ENCODE assay signal across 1 cellular context in genomic region chr15:78993931-78994530, GRCh38.
A peak's percentile ranks its signal among the peaks of the same experiment; 100 is the strongest.
TF ChIP-seq lines count a peak whose summit lies in the region.

No MANE protein-coding gene starts in this region.

TF ChIP-seq in HepG2, 621 proteins besides CTCF, POLR2A, EP300 and RAD21 (continued from another document and continues in another):
- TF ChIP-seq ZSCAN9 (CRISPR knock-in tag; IDR thresholded peaks at IDR 0.05; ENCODE audit: borderline replicate concordance), result peak; percentile 78; the same call in 1 of the 2 replicates
- TF ChIP-seq ZKSCAN1 (IDR thresholded peaks at IDR 0.05; ENCODE audit: low read length), result no peak
- peak; percentile 79 for TF ChIP-seq THAP11 (CRISPR knock-in tag; IDR thresholded peaks at IDR 0.05)
- TF ChIP-seq GFI1 (CRISPR knock-in tag; IDR thresholded peaks at IDR 0.05; ENCODE audit: borderline replicate concordance), result peak; percentile 97
- peak; percentile 74; the same call in 1 of the 2 replicates for TF ChIP-seq ZNF724P (CRISPR knock-in tag; IDR thresholded peaks at IDR 0.05; ENCODE audit: borderline replicate concordance)
- peak; percentile 93 for TF ChIP-seq DPF2 (CRISPR knock-in tag; IDR thresholded peaks at IDR 0.05; ENCODE audit: borderline replicate concordance, low read depth)
- TF ChIP-seq POLR2AphosphoS2 (IDR thresholded peaks at IDR 0.05; ENCODE audit: low read depth, low read length), result peak; percentile 67; the same call in 1 of the 2 replicates
- TF ChIP-seq NFKBIZ (CRISPR knock-in tag; IDR thresholded peaks at IDR 0.05), result peak; percentile 96
- peak; percentile 90 for TF ChIP-seq UBTF (CRISPR knock-in tag; IDR thresholded peaks at IDR 0.05)
- peak; percentile 69; the same call in 1 of the 2 replicates for TF ChIP-seq NKX3-1 (CRISPR knock-in tag; IDR thresholded peaks at IDR 0.05)
- peak; percentile 99 for TF ChIP-seq NCOA2 (CRISPR knock-in tag; IDR thresholded peaks at IDR 0.05)
- peak; percentile 64; the same call in 1 of the 2 replicates for TF ChIP-seq KDM4B (CRISPR knock-in tag; IDR thresholded peaks at IDR 0.05)
- TF ChIP-seq ZNF777 (CRISPR knock-in tag; IDR thresholded peaks at IDR 0.05), result peak; percentile 36; the same call in 1 of the 2 replicates
- TF ChIP-seq HDAC1 (CRISPR knock-in tag; IDR thresholded peaks at IDR 0.05), result peak; percentile 96
- TF ChIP-seq, protein P1, sequence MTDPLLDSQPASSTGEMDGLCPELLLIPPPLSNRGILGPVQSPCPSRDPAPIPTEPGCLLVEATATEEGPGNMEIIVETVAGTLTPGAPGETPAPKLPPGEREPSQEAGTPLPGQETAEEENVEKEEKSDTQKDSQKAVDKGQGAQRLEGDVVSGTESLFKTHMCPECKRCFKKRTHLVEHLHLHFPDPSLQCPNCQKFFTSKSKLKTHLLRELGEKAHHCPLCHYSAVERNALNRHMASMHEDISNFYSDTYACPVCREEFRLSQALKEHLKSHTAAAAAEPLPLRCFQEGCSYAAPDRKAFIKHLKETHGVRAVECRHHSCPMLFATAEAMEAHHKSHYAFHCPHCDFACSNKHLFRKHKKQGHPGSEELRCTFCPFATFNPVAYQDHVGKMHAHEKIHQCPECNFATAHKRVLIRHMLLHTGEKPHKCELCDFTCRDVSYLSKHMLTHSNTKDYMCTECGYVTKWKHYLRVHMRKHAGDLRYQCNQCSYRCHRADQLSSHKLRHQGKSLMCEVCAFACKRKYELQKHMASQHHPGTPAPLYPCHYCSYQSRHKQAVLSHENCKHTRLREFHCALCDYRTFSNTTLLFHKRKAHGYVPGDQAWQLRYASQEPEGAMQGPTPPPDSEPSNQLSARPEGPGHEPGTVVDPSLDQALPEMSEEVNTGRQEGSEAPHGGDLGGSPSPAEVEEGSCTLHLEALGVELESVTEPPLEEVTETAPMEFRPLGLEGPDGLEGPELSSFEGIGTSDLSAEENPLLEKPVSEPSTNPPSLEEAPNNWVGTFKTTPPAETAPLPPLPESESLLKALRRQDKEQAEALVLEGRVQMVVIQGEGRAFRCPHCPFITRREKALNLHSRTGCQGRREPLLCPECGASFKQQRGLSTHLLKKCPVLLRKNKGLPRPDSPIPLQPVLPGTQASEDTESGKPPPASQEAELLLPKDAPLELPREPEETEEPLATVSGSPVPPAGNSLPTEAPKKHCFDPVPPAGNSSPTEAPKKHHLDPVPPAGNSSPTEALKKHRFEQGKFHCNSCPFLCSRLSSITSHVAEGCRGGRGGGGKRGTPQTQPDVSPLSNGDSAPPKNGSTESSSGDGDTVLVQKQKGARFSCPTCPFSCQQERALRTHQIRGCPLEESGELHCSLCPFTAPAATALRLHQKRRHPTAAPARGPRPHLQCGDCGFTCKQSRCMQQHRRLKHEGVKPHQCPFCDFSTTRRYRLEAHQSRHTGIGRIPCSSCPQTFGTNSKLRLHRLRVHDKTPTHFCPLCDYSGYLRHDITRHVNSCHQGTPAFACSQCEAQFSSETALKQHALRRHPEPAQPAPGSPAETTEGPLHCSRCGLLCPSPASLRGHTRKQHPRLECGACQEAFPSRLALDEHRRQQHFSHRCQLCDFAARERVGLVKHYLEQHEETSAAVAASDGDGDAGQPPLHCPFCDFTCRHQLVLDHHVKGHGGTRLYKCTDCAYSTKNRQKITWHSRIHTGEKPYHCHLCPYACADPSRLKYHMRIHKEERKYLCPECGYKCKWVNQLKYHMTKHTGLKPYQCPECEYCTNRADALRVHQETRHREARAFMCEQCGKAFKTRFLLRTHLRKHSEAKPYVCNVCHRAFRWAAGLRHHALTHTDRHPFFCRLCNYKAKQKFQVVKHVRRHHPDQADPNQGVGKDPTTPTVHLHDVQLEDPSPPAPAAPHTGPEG (CRISPR knock-in tag; IDR thresholded peaks at IDR 0.05), result peak; percentile 73; the same call in 1 of the 2 replicates
- TF ChIP-seq ELF4 (CRISPR knock-in tag; IDR thresholded peaks at IDR 0.05; ENCODE audit: borderline replicate concordance), result peak; percentile 98
- TF ChIP-seq ZNF34 (CRISPR knock-in tag; IDR thresholded peaks at IDR 0.05; ENCODE audit: borderline replicate concordance), result no peak
- peak; percentile 85; the same call in 1 of the 2 replicates for TF ChIP-seq ZNF564 (CRISPR knock-in tag; IDR thresholded peaks at IDR 0.05)
- no peak for TF ChIP-seq FOXA1 (IDR thresholded peaks at IDR 0.05)
- peak; percentile 93 for TF ChIP-seq FOXA1 (CRISPR knock-in tag; IDR thresholded peaks at IDR 0.05)
- TF ChIP-seq SALL1 (CRISPR knock-in tag; IDR thresholded peaks at IDR 0.05), result peak; percentile 98
- TF ChIP-seq ZBTB38 (CRISPR knock-in tag; IDR thresholded peaks at IDR 0.05), result peak; percentile 86
- peak; percentile 98 for TF ChIP-seq GATAD2A (CRISPR knock-in tag; IDR thresholded peaks at IDR 0.05)
- TF ChIP-seq, protein P2, sequence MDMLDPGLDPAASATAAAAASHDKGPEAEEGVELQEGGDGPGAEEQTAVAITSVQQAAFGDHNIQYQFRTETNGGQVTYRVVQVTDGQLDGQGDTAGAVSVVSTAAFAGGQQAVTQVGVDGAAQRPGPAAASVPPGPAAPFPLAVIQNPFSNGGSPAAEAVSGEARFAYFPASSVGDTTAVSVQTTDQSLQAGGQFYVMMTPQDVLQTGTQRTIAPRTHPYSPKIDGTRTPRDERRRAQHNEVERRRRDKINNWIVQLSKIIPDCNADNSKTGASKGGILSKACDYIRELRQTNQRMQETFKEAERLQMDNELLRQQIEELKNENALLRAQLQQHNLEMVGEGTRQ (IDR thresholded peaks at IDR 0.05; ENCODE audit: low read depth, low read length), result peak; percentile 38
- TF ChIP-seq, protein P2 (CRISPR knock-in tag; IDR thresholded peaks at IDR 0.05; ENCODE audit: borderline replicate concordance), result peak; percentile 82
- no peak for TF ChIP-seq RARG (CRISPR knock-in tag; IDR thresholded peaks at IDR 0.05; ENCODE audit: low read depth)
- peak; percentile 91; the same call in 1 of the 2 replicates for TF ChIP-seq HOXA5 (CRISPR knock-in tag; IDR thresholded peaks at IDR 0.05)
- TF ChIP-seq, protein P3, sequence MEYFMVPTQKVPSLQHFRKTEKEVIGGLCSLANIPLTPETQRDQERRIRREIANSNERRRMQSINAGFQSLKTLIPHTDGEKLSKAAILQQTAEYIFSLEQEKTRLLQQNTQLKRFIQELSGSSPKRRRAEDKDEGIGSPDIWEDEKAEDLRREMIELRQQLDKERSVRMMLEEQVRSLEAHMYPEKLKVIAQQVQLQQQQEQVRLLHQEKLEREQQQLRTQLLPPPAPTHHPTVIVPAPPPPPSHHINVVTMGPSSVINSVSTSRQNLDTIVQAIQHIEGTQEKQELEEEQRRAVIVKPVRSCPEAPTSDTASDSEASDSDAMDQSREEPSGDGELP (IDR thresholded peaks at IDR 0.05; ENCODE audit: borderline replicate concordance, low read depth), result peak; percentile 95
- TF ChIP-seq, protein P4, sequence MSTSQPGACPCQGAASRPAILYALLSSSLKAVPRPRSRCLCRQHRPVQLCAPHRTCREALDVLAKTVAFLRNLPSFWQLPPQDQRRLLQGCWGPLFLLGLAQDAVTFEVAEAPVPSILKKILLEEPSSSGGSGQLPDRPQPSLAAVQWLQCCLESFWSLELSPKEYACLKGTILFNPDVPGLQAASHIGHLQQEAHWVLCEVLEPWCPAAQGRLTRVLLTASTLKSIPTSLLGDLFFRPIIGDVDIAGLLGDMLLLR (CRISPR knock-in tag; IDR thresholded peaks at IDR 0.05), result peak; percentile 20; the same call in 1 of the 2 replicates
- no peak for TF ChIP-seq TOPORS (CRISPR knock-in tag; IDR thresholded peaks at IDR 0.05)
- no peak for TF ChIP-seq ZNF337 (CRISPR knock-in tag; IDR thresholded peaks at IDR 0.05; ENCODE audit: borderline replicate concordance, low read depth)
- peak; percentile 89 for TF ChIP-seq ZNF205 (CRISPR knock-in tag; IDR thresholded peaks at IDR 0.05)
- TF ChIP-seq ZFYVE20 (CRISPR knock-in tag; IDR thresholded peaks at IDR 0.05; ENCODE audit: borderline replicate concordance, low read depth), result peak; percentile 35; the same call in 1 of the 2 replicates
- no peak for TF ChIP-seq CREB1 (IDR thresholded peaks at IDR 0.05)
- peak; percentile 89 for TF ChIP-seq CREB1 (CRISPR knock-in tag; IDR thresholded peaks at IDR 0.05)
- TF ChIP-seq, protein P5, sequence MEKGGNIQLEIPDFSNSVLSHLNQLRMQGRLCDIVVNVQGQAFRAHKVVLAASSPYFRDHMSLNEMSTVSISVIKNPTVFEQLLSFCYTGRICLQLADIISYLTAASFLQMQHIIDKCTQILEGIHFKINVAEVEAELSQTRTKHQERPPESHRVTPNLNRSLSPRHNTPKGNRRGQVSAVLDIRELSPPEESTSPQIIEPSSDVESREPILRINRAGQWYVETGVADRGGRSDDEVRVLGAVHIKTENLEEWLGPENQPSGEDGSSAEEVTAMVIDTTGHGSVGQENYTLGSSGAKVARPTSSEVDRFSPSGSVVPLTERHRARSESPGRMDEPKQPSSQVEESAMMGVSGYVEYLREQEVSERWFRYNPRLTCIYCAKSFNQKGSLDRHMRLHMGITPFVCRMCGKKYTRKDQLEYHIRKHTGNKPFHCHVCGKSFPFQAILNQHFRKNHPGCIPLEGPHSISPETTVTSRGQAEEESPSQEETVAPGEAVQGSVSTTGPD (CRISPR knock-in tag; IDR thresholded peaks at IDR 0.05), result peak; percentile 89; the same call in 1 of the 2 replicates
- TF ChIP-seq, protein P6, sequence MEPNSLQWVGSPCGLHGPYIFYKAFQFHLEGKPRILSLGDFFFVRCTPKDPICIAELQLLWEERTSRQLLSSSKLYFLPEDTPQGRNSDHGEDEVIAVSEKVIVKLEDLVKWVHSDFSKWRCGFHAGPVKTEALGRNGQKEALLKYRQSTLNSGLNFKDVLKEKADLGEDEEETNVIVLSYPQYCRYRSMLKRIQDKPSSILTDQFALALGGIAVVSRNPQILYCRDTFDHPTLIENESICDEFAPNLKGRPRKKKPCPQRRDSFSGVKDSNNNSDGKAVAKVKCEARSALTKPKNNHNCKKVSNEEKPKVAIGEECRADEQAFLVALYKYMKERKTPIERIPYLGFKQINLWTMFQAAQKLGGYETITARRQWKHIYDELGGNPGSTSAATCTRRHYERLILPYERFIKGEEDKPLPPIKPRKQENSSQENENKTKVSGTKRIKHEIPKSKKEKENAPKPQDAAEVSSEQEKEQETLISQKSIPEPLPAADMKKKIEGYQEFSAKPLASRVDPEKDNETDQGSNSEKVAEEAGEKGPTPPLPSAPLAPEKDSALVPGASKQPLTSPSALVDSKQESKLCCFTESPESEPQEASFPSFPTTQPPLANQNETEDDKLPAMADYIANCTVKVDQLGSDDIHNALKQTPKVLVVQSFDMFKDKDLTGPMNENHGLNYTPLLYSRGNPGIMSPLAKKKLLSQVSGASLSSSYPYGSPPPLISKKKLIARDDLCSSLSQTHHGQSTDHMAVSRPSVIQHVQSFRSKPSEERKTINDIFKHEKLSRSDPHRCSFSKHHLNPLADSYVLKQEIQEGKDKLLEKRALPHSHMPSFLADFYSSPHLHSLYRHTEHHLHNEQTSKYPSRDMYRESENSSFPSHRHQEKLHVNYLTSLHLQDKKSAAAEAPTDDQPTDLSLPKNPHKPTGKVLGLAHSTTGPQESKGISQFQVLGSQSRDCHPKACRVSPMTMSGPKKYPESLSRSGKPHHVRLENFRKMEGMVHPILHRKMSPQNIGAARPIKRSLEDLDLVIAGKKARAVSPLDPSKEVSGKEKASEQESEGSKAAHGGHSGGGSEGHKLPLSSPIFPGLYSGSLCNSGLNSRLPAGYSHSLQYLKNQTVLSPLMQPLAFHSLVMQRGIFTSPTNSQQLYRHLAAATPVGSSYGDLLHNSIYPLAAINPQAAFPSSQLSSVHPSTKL (CRISPR knock-in tag; IDR thresholded peaks at IDR 0.05), result peak; percentile 94
- TF ChIP-seq TFDP1 (CRISPR knock-in tag; IDR thresholded peaks at IDR 0.05; ENCODE audit: borderline replicate concordance), result peak; percentile 67; the same call in 1 of the 2 replicates
- TF ChIP-seq MLXIP (CRISPR knock-in tag; IDR thresholded peaks at IDR 0.05; ENCODE audit: borderline replicate concordance), result peak; percentile 79; the same call in 1 of the 2 replicates
